ENCODE assay signal across 18 cellular contexts in genomic region chr17:27581016-27581415, GRCh38. TPM values are rescaled to one million over a fixed set of nuclear protein-coding genes. Genes with fewer than 3 reads are reported as not detected.
DNase-seq lines count a peak whose midpoint lies in the region; ATAC-seq and TF ChIP-seq lines count a peak whose summit lies in the region.
"Had no signal": no experiment of that assay in that cellular context is flagged by ENCODE, and none has a peak within 500 bp of the region (broad histone marks: within the 10 kb centered on the region; RNA-seq: fewer than 3 reads in every experiment).

No MANE protein-coding gene starts in this region.

- POLR2A ChIA-PET in activated CD4-positive, alpha-beta T cell treated with anti-CD3 and anti-CD28 coated beads, Interleukin-2, amount 10 ng/mL, durations not matched to agents 7 days and 5 days (lab: Charles Lee): no interaction called here

- CTCF ChIA-PET in activated CD4-positive, alpha-beta T cell treated with anti-CD3 and anti-CD28 coated beads, Interleukin-2, amount 10 ng/mL, durations not matched to agents 7 days and 5 days (lab: Charles Lee): interaction anchor here (0.7 to 5.1 kb wide), 3 partner anchors 10 to 50 kb away, joined by 3 to 33 read pairs (median 13); no protein-coding TSS in a partner anchor

- no peak overlapping the region for H3K4me3 ChIP-seq in BLaER1 treated with 17β-estradiol and CSF1 and Interleukin-3, amounts not matched to agents 10 nM and 100 nM
- no peak overlapping the region for H3K4me3 ChIP-seq in Loucy (ENCODE audit: low read length, poor library complexity, severe bottlenecking)
- H3K4me3 ChIP-seq in osteoblast (ENCODE audit: insufficient read depth, low read length): no peak overlapping the region

- H3K4me2 ChIP-seq in BLaER1 treated with 17β-estradiol and CSF1 and Interleukin-3, amounts not matched to agents 10 nM and 100 nM: peak overlapping the region; percentile 25 to 94 (median 87); a peak in 20 of 22 replicates
- H3K4me2 ChIP-seq in Loucy (ENCODE audit: low read depth, low read length, poor library complexity, severe bottlenecking) (peak overlapping the region; percentile 50), osteoblast (ENCODE audit: insufficient read depth, low read length) (no peak overlapping the region)

- peaks cover 0 to 29% (median 0%) of the 10 kb centered on the region in 11 experiments; a peak in 2 of 22 replicates for H3K36me3 ChIP-seq in BLaER1 treated with 17β-estradiol and CSF1 and Interleukin-3, amounts not matched to agents 10 nM and 100 nM
- H3K36me3 ChIP-seq in Loucy (ENCODE audit: insufficient read depth, low read length) (peaks cover 10% of the 10 kb centered on the region; the same call in 1 of the 2 replicates), osteoblast (ENCODE audit: insufficient read depth, low read length) (no peaks in the 10 kb centered on the region)

- H3K4me1 ChIP-seq in BLaER1 treated with 17β-estradiol and CSF1 and Interleukin-3, amounts not matched to agents 10 nM and 100 nM: peaks cover 26 to 54% (median 43%) of the 10 kb centered on the region in 10 experiments
- H3K4me1 ChIP-seq in Loucy (ENCODE audit: insufficient read depth, low read length, poor library complexity, severe bottlenecking): peaks cover 61% of the 10 kb centered on the region
- peaks cover 12% of the 10 kb centered on the region for H3K4me1 ChIP-seq in osteoblast (ENCODE audit: insufficient read depth, low read length)

- H3K9me3 Mint-ChIP-seq in activated CD4-positive, alpha-beta T cell treated with anti-CD3 and anti-CD28 coated beads, Interleukin-2, amount 10 ng/mL, durations not matched to agents 7 days and 5 days: no peaks in the 10 kb centered on the region
- H3K9me3 Mint-ChIP-seq: CD14-positive monocyte, HFFc6 had no signal

- H3K27me3 Mint-ChIP-seq in activated CD4-positive, alpha-beta T cell treated with anti-CD3 and anti-CD28 coated beads, Interleukin-2, amount 10 ng/mL, durations not matched to agents 7 days and 5 days: no peaks in the 10 kb centered on the region

- H3K9me3 ChIP-seq in BLaER1 treated with 17β-estradiol and CSF1 and Interleukin-3, amounts not matched to agents 10 nM and 100 nM (replicated peaks in 1 of 11): no peaks in the 10 kb centered on the region
- H3K9me3 ChIP-seq in Loucy (ENCODE audit: insufficient read depth, low read depth, low read length) (no peaks in the 10 kb centered on the region), osteoblast (ENCODE audit: low read depth, low read length) (no peaks in the 10 kb centered on the region)

- peaks cover 0 to 38% (median 15%) of the 10 kb centered on the region in 11 experiments; a peak in 12 of 22 replicates for H4K20me1 ChIP-seq in BLaER1 treated with 17β-estradiol and CSF1 and Interleukin-3, amounts not matched to agents 10 nM and 100 nM
- H4K20me1 ChIP-seq in Loucy (ENCODE audit: insufficient read depth, low read length, poor library complexity, severe bottlenecking) (peaks cover 2% of the 10 kb centered on the region), osteoblast (ENCODE audit: insufficient read depth, low read length) (no peaks in the 10 kb centered on the region)

- H3K4me3 Mint-ChIP-seq in activated CD4-positive, alpha-beta T cell treated with anti-CD3 and anti-CD28 coated beads, Interleukin-2, amount 10 ng/mL, durations not matched to agents 7 days and 5 days: no peak overlapping the region
- H3K4me3 Mint-ChIP-seq: CD14-positive monocyte, HFFc6 had no signal

- H2AFZ ChIP-seq in Loucy (ENCODE audit: low read length): no peak overlapping the region
- no peak overlapping the region for H2AFZ ChIP-seq in osteoblast (ENCODE audit: low read length)

- no peak for DNase-seq in activated CD4-positive, alpha-beta T cell treated with anti-CD3 and anti-CD28 coated beads, Interleukin-2, amount 10 ng/mL, durations not matched to agents 7 days and 5 days
- no peak for DNase-seq in activated CD4-positive, alpha-beta T cell treated with anti-CD3 and anti-CD28 coated beads, Interleukin-2, amount 50 U/mL, for 4 hours
- peak; percentile 58 for DNase-seq in osteoblast (ENCODE audit: insufficient read length, low spot score, missing footprints)
- no peak for DNase-seq in NCI-H2227 (lab: John Stamatoyannopoulos, UW; ENCODE audit: unreplicated experiment)
- DNase-seq: DMS153, EL, HFFc6, NCI-H1417 treated with DMSO at 0.1 percent for 48 hours, NCI-H1930, NCI-H446, NCI-H69, OCI-M1, SIG-M5 had no signal

- no peak for ATAC-seq in HG03097 (IDR thresholded peaks at IDR 0.05; ENCODE audit: low FRiP score, unreplicated experiment)
- no peak for ATAC-seq in HG02981 (IDR thresholded peaks at IDR 0.05; ENCODE audit: unreplicated experiment)

- H3K79me2 ChIP-seq in Loucy (ENCODE audit: insufficient read depth, low read length): no peaks in the 10 kb centered on the region
- no peaks in the 10 kb centered on the region for H3K79me2 ChIP-seq in osteoblast (ENCODE audit: insufficient read depth, low read length)

- no peak overlapping the region for H3K9ac ChIP-seq in BLaER1 treated with 17β-estradiol and CSF1 and Interleukin-3, amounts not matched to agents 10 nM and 100 nM
- peak overlapping the region; percentile 53 for H3K9ac ChIP-seq in Loucy (ENCODE audit: low read depth, low read length, poor library complexity, severe bottlenecking)

- peaks cover 2% of the 10 kb centered on the region for H3K36me3 Mint-ChIP-seq in activated CD4-positive, alpha-beta T cell treated with anti-CD3 and anti-CD28 coated beads, Interleukin-2, amount 10 ng/mL, durations not matched to agents 7 days and 5 days (ENCODE audit: low read depth)

- peak overlapping the region; percentile 14 for H3K27ac Mint-ChIP-seq in activated CD4-positive, alpha-beta T cell treated with anti-CD3 and anti-CD28 coated beads, Interleukin-2, amount 10 ng/mL, durations not matched to agents 7 days and 5 days
- H3K27ac Mint-ChIP-seq: HFFc6 had no signal

- TF ChIP-seq CTCF in Loucy (conservative IDR thresholded peaks at IDR 0.05; ENCODE audit: low read length) (no peak), osteoblast (IDR thresholded peaks at IDR 0.05; ENCODE audit: extremely low read depth, low read depth, low read length) (no peak)

- peaks cover 48% of the 10 kb centered on the region for H3K4me1 Mint-ChIP-seq in activated CD4-positive, alpha-beta T cell treated with anti-CD3 and anti-CD28 coated beads, Interleukin-2, amount 10 ng/mL, durations not matched to agents 7 days and 5 days

- H3K9me2 ChIP-seq in Loucy (replicated peaks; ENCODE audit: low read depth, low read length): no peaks in the 10 kb centered on the region

- H3K27ac ChIP-seq in BLaER1 treated with 17β-estradiol and CSF1 and Interleukin-3, amounts not matched to agents 10 nM and 100 nM: no peak overlapping the region
- no peak overlapping the region for H3K27ac ChIP-seq in osteoblast (ENCODE audit: low read depth, low read length)

- no peaks in the 10 kb centered on the region for H3K27me3 ChIP-seq in BLaER1 treated with 17β-estradiol and CSF1 and Interleukin-3, amounts not matched to agents 10 nM and 100 nM
- H3K27me3 ChIP-seq in Loucy (ENCODE audit: insufficient read depth, low read length, poor library complexity, severe bottlenecking): no peaks in the 10 kb centered on the region
- H3K27me3 ChIP-seq in osteoblast (ENCODE audit: insufficient read depth, low read length): no peaks in the 10 kb centered on the region

- H3F3A ChIP-seq in Loucy (ENCODE audit: low read depth): no peaks in the 10 kb centered on the region

RNA-seq across cellular contexts. Expression of gene LGALS9, which starts 50.0 kb away (rescaled TPM):
- total RNA-seq in activated CD4-positive, alpha-beta T cell treated with anti-CD3 and anti-CD28 coated beads, Interleukin-2, amount 10 ng/mL, durations not matched to agents 7 days and 5 days: 100 to 1,000 TPM; 223 to 233 TPM
- total RNA-seq in osteoblast: 1.4 and 4.7 TPM in 2 replicates

Comparison
In these comparisons a context has a peak if more than half of its experiments do, and no peak if none do; other contexts are left out.
1. RNA of gene LGALS9, which starts 50.0 kb away (total RNA-seq): 223 to 233 TPM in activated CD4-positive, alpha-beta T cell treated with anti-CD3 and anti-CD28 coated beads, Interleukin-2, amount 10 ng/mL, durations not matched to agents 7 days and 5 days; 1.4 to 4.7 TPM in osteoblast; every median in the first group is over 10 times any median in the second.